Comparison of ENCODE assay signal across 9 cellular contexts in the genomic region with DNA sequence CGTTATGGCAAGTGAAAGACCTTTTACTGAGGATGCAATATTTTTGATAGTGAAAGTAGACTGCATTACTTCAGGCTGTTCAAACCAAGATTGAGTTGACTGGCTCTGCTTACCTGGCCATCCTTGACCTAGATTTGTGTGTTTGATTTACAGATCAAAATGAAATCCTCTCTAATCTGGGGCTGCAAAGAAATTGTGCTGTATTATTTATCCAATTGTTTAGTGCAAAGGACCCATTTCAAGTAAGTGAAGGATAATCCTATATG. TPM values are rescaled to one million over a fixed set of nuclear protein-coding genes. Genes with fewer than 3 reads are reported as not detected.
A peak's percentile ranks its signal among the peaks of the same experiment; 100 is the strongest.
DNase-seq lines count a peak whose midpoint lies in the region; ATAC-seq and TF ChIP-seq lines count a peak whose summit lies in the region.
"Had no signal": no experiment of that assay in that cellular context is flagged by ENCODE, and none has a peak within 500 bp of the region (broad histone marks: within the 10 kb centered on the region; RNA-seq: fewer than 3 reads in every experiment).

No MANE protein-coding gene starts in this region.

- no peak overlapping the region for H3K4me3 Mint-ChIP-seq in T-helper 17 cell
- no peak overlapping the region for H3K4me3 Mint-ChIP-seq in activated T-helper 1 cell treated with anti-CD3 and anti-CD28 coated beads, Interleukin-12 subunit alpha, Interleukin-12 subunit beta, Interleukin-2, Interleukin-4 antibody, amounts not matched to agents 30 ng/mL and 10 ng/mL and 1 ng/mL, durations not matched to agents 14 hours and 24 hours and 36 hours
- no peak overlapping the region for H3K4me3 Mint-ChIP-seq in activated CD4-positive, alpha-beta T cell treated with anti-CD3 and anti-CD28 coated beads, Interleukin-2, amount 10 ng/mL, durations not matched to agents 24 days and 14 days

- H3K9me2 ChIP-seq in GM23248 (ENCODE audit: insufficient read depth) = no peaks in the 10 kb centered on the region

- no peak for ATAC-seq in T-helper 17 cell

- intact Hi-C loops in activated T-helper 1 cell treated with anti-CD3 and anti-CD28 coated beads, Interleukin-12 subunit alpha, Interleukin-12 subunit beta, Interleukin-2, Interleukin-4 antibody, amounts not matched to agents 30 ng/mL and 10 ng/mL and 1 ng/mL, durations not matched to agents 14 hours and 24 hours and 36 hours (cut with micrococcal nuclease) = no loop called here
- intact Hi-C loops in activated CD4-positive, alpha-beta T cell treated with anti-CD3 and anti-CD28 coated beads, Interleukin-2, amount 10 ng/mL, durations not matched to agents 24 days and 14 days (cut with micrococcal nuclease) = no loop called here

- H3K9me3 Mint-ChIP-seq in activated T-helper 1 cell treated with anti-CD3 and anti-CD28 coated beads, Interleukin-12 subunit alpha, Interleukin-12 subunit beta, Interleukin-2, Interleukin-4 antibody, amounts not matched to agents 30 ng/mL and 10 ng/mL and 1 ng/mL, durations not matched to agents 14 hours and 24 hours and 36 hours = no peaks in the 10 kb centered on the region
- no peaks in the 10 kb centered on the region for H3K9me3 Mint-ChIP-seq in activated CD4-positive, alpha-beta T cell treated with anti-CD3 and anti-CD28 coated beads, Interleukin-2, amount 10 ng/mL, durations not matched to agents 24 days and 14 days

- H3K27me3 ChIP-seq in GM23248 (replicated peaks; ENCODE audit: insufficient read depth) = no peaks in the 10 kb centered on the region
- H3K27me3 ChIP-seq in skeletal muscle satellite cell (ENCODE audit: control insufficient read depth, insufficient read depth, low read length) = no peaks in the 10 kb centered on the region
- H3K27me3 ChIP-seq: spleen had no signal

- H2AFZ ChIP-seq in GM23248 = peak overlapping the region; percentile 37; the same call in 1 of the 2 replicates

- WGBS in GM23248 (ENCODE audit: low coverage in 1 of 2, low lambda C conversion rate in 2 of 2, missing lambda C conversion rate in 2 of 2), 2 experiments = 0% methylated on average over 1 of the region's 1 CpG

- peak overlapping the region; percentile 16 for H3K27ac Mint-ChIP-seq in T-helper 17 cell
- no peak overlapping the region for H3K27ac Mint-ChIP-seq in activated T-helper 1 cell treated with anti-CD3 and anti-CD28 coated beads, Interleukin-12 subunit alpha, Interleukin-12 subunit beta, Interleukin-2, Interleukin-4 antibody, amounts not matched to agents 30 ng/mL and 10 ng/mL and 1 ng/mL, durations not matched to agents 14 hours and 24 hours and 36 hours
- no peak overlapping the region for H3K27ac Mint-ChIP-seq in activated CD4-positive, alpha-beta T cell treated with anti-CD3 and anti-CD28 coated beads, Interleukin-2, amount 10 ng/mL, durations not matched to agents 24 days and 14 days

- no peaks in the 10 kb centered on the region for H3K79me2 ChIP-seq in GM23248 (ENCODE audit: insufficient read depth)

- no peak for TF ChIP-seq CTCF in fibroblast of the aortic adventitia (IDR thresholded peaks at IDR 0.05; ENCODE audit: insufficient read depth, low read length)

- H3K36me3 Mint-ChIP-seq in T-helper 17 cell (ENCODE audit: low read depth) = no peaks in the 10 kb centered on the region
- no peaks in the 10 kb centered on the region for H3K36me3 Mint-ChIP-seq in activated T-helper 1 cell treated with anti-CD3 and anti-CD28 coated beads, Interleukin-12 subunit alpha, Interleukin-12 subunit beta, Interleukin-2, Interleukin-4 antibody, amounts not matched to agents 30 ng/mL and 10 ng/mL and 1 ng/mL, durations not matched to agents 14 hours and 24 hours and 36 hours (ENCODE audit: low read depth)
- H3K36me3 Mint-ChIP-seq in activated CD4-positive, alpha-beta T cell treated with anti-CD3 and anti-CD28 coated beads, Interleukin-2, amount 10 ng/mL, durations not matched to agents 24 days and 14 days (ENCODE audit: low read depth) = no peaks in the 10 kb centered on the region

- H3K4me2 ChIP-seq in GM23248 (ENCODE audit: unreplicated experiment) = peak overlapping the region; percentile 77
- peak overlapping the region; percentile 76 for H3K4me2 ChIP-seq in skeletal muscle satellite cell (ENCODE audit: low read length)

- peak overlapping the region; percentile 68 for H3K27ac ChIP-seq in GM23248

- in situ Hi-C loops in GM23248 (cut with MboI) = loop anchor here (25.0 kb wide), 1 partner anchor 871 kb away; no protein-coding TSS in a partner anchor

- H3K9ac ChIP-seq in GM23248 = peak overlapping the region; percentile 42
- peak overlapping the region; percentile 78 for H3K9ac ChIP-seq in skeletal muscle satellite cell (ENCODE audit: low read depth, low read length)

- no peaks in the 10 kb centered on the region for H3K9me3 ChIP-seq in GM23248 (ENCODE audit: low read depth)
- no peaks in the 10 kb centered on the region for H3K9me3 ChIP-seq in T-helper 17 cell (ENCODE audit: control insufficient read depth, low read length, poor library complexity, severe bottlenecking)
- H3K9me3 ChIP-seq in skeletal muscle satellite cell (replicated peaks; ENCODE audit: low read length) = no peaks in the 10 kb centered on the region
- H3K9me3 ChIP-seq: spleen had no signal

- H4K20me1 ChIP-seq in GM23248 (ENCODE audit: insufficient read depth) = no peaks in the 10 kb centered on the region

- peaks cover 49% of the 10 kb centered on the region for H3K4me1 ChIP-seq in GM23248 (ENCODE audit: insufficient read depth)
- H3K4me1 ChIP-seq in skeletal muscle satellite cell (ENCODE audit: control insufficient read depth, insufficient read depth, low read length) = peaks cover 67% of the 10 kb centered on the region

- no peak for DNase-seq in GM23248
- no peak for DNase-seq in T-helper 17 cell
- DNase-seq in fibroblast of the aortic adventitia (ENCODE audit: low read depth) = no peak
- no peak for DNase-seq in activated T-helper 1 cell treated with anti-CD3 and anti-CD28 coated beads, Interleukin-12 subunit alpha, Interleukin-12 subunit beta, Interleukin-2, Interleukin-4 antibody, amounts not matched to agents 30 ng/mL and 10 ng/mL and 1 ng/mL, durations not matched to agents 14 hours and 24 hours and 36 hours (ENCODE audit: low spot score)
- DNase-seq in activated CD4-positive, alpha-beta T cell treated with anti-CD3 and anti-CD28 coated beads, Interleukin-2, amount 10 ng/mL, durations not matched to agents 24 days and 14 days = no peak
- DNase-seq in activated CD4-positive, alpha-beta T cell treated with anti-CD3 and anti-CD28 coated beads for 4 hours = no peak
- no peak for DNase-seq in iPS-NIHi7 (ENCODE audit: extremely low spot score)
- DNase-seq: spleen had no signal

- H3K36me3 ChIP-seq in GM23248 (ENCODE audit: low read depth) = no peaks in the 10 kb centered on the region
- no peaks in the 10 kb centered on the region for H3K36me3 ChIP-seq in skeletal muscle satellite cell (ENCODE audit: insufficient read depth, low read length)
- H3K36me3 ChIP-seq: spleen had no signal

- H3K27me3 Mint-ChIP-seq in T-helper 17 cell = no peaks in the 10 kb centered on the region
- H3K27me3 Mint-ChIP-seq in activated T-helper 1 cell treated with anti-CD3 and anti-CD28 coated beads, Interleukin-12 subunit alpha, Interleukin-12 subunit beta, Interleukin-2, Interleukin-4 antibody, amounts not matched to agents 30 ng/mL and 10 ng/mL and 1 ng/mL, durations not matched to agents 14 hours and 24 hours and 36 hours (ENCODE audit: insufficient read depth) = no peaks in the 10 kb centered on the region
- H3K27me3 Mint-ChIP-seq in activated CD4-positive, alpha-beta T cell treated with anti-CD3 and anti-CD28 coated beads, Interleukin-2, amount 10 ng/mL, durations not matched to agents 24 days and 14 days = no peaks in the 10 kb centered on the region

- H3K4me3 ChIP-seq in GM23248 (peak overlapping the region; percentile 60), fibroblast of the aortic adventitia (ENCODE audit: low read depth, low read length) (peak overlapping the region; percentile 1), skeletal muscle satellite cell (ENCODE audit: low read length) (peak overlapping the region; percentile 43)
- H3K4me3 ChIP-seq: spleen had no signal

- H3F3A ChIP-seq in GM23248 (ENCODE audit: insufficient read depth) = peaks cover 43% of the 10 kb centered on the region

- H3K4me1 Mint-ChIP-seq in T-helper 17 cell = peaks cover 11% of the 10 kb centered on the region
- H3K4me1 Mint-ChIP-seq in activated T-helper 1 cell treated with anti-CD3 and anti-CD28 coated beads, Interleukin-12 subunit alpha, Interleukin-12 subunit beta, Interleukin-2, Interleukin-4 antibody, amounts not matched to agents 30 ng/mL and 10 ng/mL and 1 ng/mL, durations not matched to agents 14 hours and 24 hours and 36 hours (ENCODE audit: low read depth) = peaks cover 11% of the 10 kb centered on the region
- H3K4me1 Mint-ChIP-seq in activated CD4-positive, alpha-beta T cell treated with anti-CD3 and anti-CD28 coated beads, Interleukin-2, amount 10 ng/mL, durations not matched to agents 24 days and 14 days = peaks cover 8% of the 10 kb centered on the region

RNA-seq across cellular contexts. Expression of a gene that starts 33.4 kb away (rescaled TPM):
- 30.5 and 44.1 TPM in 2 replicates for total RNA-seq in GM23248 (2014; rRNA removed; shearing (Covaris generic))
- 22.9 and 25.8 TPM in 2 replicates for polyA plus RNA-seq in GM23248 (2016; fragmentation: Nextera tagmentation; extraction: Ambion mirVana)
- 10 to 100 TPM; 50.0 to 56.6 TPM for total RNA-seq in T-helper 17 cell
- 28.7 and 55.7 TPM in 2 replicates for total RNA-seq in fibroblast of the aortic adventitia (ENCODE audit: low replicate concordance)
- total RNA-seq in skeletal muscle satellite cell (2012; rRNA removed) = 67.1 and 69.0 TPM in 2 replicates
- total RNA-seq in activated T-helper 1 cell treated with anti-CD3 and anti-CD28 coated beads, Interleukin-12 subunit alpha, Interleukin-12 subunit beta, Interleukin-2, Interleukin-4 antibody, amounts not matched to agents 30 ng/mL and 10 ng/mL and 1 ng/mL, durations not matched to agents 14 hours and 24 hours and 36 hours = 108 and 112 TPM in 2 replicates
- 117 and 121 TPM in 2 replicates for total RNA-seq in activated CD4-positive, alpha-beta T cell treated with anti-CD3 and anti-CD28 coated beads, Interleukin-2, amount 10 ng/mL, durations not matched to agents 24 days and 14 days

Comparison
In these comparisons a context has a peak if more than half of its experiments do, and no peak if none do; other contexts are left out.
1. H3K4me3 ChIP-seq: peak in every context shown above with its lines; median percentile 60 in GM23248; 43 in skeletal muscle satellite cell; 1 in fibroblast of the aortic adventitia.